In the genomic region with DNA sequence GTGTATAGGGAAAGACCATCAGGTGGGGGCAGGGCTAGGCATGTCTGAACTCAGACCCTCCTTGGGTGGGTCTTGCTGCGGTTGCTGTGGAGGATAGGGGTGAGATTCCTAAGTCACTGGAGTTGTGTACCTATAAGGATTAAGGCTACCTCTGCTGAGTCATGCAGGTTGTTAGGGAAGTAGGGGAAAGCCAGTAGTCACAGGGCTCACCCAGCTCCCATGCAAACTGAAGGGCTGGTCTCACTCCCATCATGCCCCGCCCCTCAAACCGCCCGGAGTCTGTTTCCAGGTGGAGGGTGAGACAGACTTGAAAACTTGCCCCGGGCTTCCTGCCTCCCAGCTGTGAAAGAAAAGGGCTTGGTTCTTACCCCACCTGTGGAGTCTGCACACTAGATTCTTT, we compare ENCODE assay signal across 17 cellular contexts.
DNase-seq lines count a peak whose midpoint lies in the region; ATAC-seq and TF ChIP-seq lines count a peak whose summit lies in the region.
"Had no signal": no experiment of that assay in that cellular context is flagged by ENCODE, and none has a peak within 500 bp of the region (broad histone marks: within the 10 kb centered on the region; RNA-seq: fewer than 3 reads in every experiment).

No MANE protein-coding gene starts in this region.

- H3K27ac ChIP-seq in endodermal cell (ENCODE audit: low read depth, low read length), result no peak overlapping the region

- peaks cover 36% of the 10 kb centered on the region for H3K9me3 Mint-ChIP-seq in endodermal cell
- peaks cover 14% of the 10 kb centered on the region for H3K9me3 Mint-ChIP-seq in progenitor cell of endocrine pancreas (ENCODE audit: low read depth)

- peaks cover 17% of the 10 kb centered on the region for H3K4me1 Mint-ChIP-seq in endodermal cell
- H3K4me1 Mint-ChIP-seq in progenitor cell of endocrine pancreas (ENCODE audit: low read depth), result no peaks in the 10 kb centered on the region
- H3K4me1 Mint-ChIP-seq: CD4-positive, CD25-positive, alpha-beta regulatory T cell had no signal

- H3K4me3 Mint-ChIP-seq in endodermal cell, result no peak overlapping the region
- H3K4me3 Mint-ChIP-seq in progenitor cell of endocrine pancreas (ENCODE audit: low read depth), result no peak overlapping the region

- H3K36me3 Mint-ChIP-seq in endodermal cell (ENCODE audit: low read depth) (no peaks in the 10 kb centered on the region), progenitor cell of endocrine pancreas (ENCODE audit: insufficient read depth) (no peaks in the 10 kb centered on the region)
- H3K36me3 Mint-ChIP-seq: CD4-positive, CD25-positive, alpha-beta regulatory T cell had no signal

- H3K27me3 Mint-ChIP-seq in endodermal cell (ENCODE audit: insufficient read depth) (no peaks in the 10 kb centered on the region), progenitor cell of endocrine pancreas (no peaks in the 10 kb centered on the region)
- H3K27me3 Mint-ChIP-seq: CD4-positive, CD25-positive, alpha-beta regulatory T cell had no signal

- DNase-seq in DMS53 treated with DMSO at 0.1 percent for 48 hours (lab: John Stamatoyannopoulos, UW; ENCODE audit: unreplicated experiment) (peak; percentile 25), NCI-H69 (lab: John Stamatoyannopoulos, UW) (peak; percentile 51), endodermal cell (peak; percentile 67), kidney tubule cell (ENCODE audit: low spot score) (peak; percentile 5), erythroblast (lab: John Stamatoyannopoulos, UW) (no peak), progenitor cell of endocrine pancreas (ENCODE audit: low spot score, unreplicated experiment) (no peak), HuH-7 (ENCODE audit: low spot score) (no peak)
- DNase-seq: CD4-positive, CD25-positive, alpha-beta regulatory T cell; H7; NCI-H1092; NCI-H1694 treated with DMSO at 0.1 percent for 48 hours; NCI-H774; Right ventricle myocardium superior; SK-N-SH had no signal

- H3K27ac Mint-ChIP-seq in endodermal cell (peak overlapping the region; percentile 48), progenitor cell of endocrine pancreas (no peak overlapping the region)

- WGBS in endodermal cell (ENCODE audit: insufficient coverage in 1 of 2, insufficient read length in 1 of 2), 2 experiments, result 85% methylated on average over 5 of the region's 5 CpGs; no CpG with 5 or more reads in 1 of the 2 experiments

- no peak overlapping the region for H3K9ac ChIP-seq in endodermal cell (ENCODE audit: extremely low read depth, low read length, poor library complexity, severe bottlenecking)
- H3K9ac ChIP-seq: SK-N-SH had no signal

- peaks cover 26% of the 10 kb centered on the region for H3K9me3 ChIP-seq in endodermal cell (ENCODE audit: control insufficient read depth, low read length)
- H3K9me3 ChIP-seq: SK-N-SH had no signal

- no peaks in the 10 kb centered on the region for H3K4me1 ChIP-seq in endodermal cell (ENCODE audit: control insufficient read depth, insufficient read depth, low read length)

- no peaks in the 10 kb centered on the region for H3K27me3 ChIP-seq in endodermal cell (ENCODE audit: control insufficient read depth, insufficient read depth, low read length, poor library complexity, severe bottlenecking)

- no peak overlapping the region for H3K4me3 ChIP-seq in endodermal cell (ENCODE audit: low read length)
- H3K4me3 ChIP-seq: K562 had no signal

- H3K36me3 ChIP-seq in endodermal cell (ENCODE audit: control insufficient read depth, insufficient read depth, low read length), result no peaks in the 10 kb centered on the region

- no peak for TF ChIP-seq CTCF in endodermal cell (conservative IDR thresholded peaks at IDR 0.05)
- no peak for TF ChIP-seq CTCF in progenitor cell of endocrine pancreas (IDR thresholded peaks at IDR 0.05; ENCODE audit: unreplicated experiment)

- no peak for ATAC-seq in GM21825 (IDR thresholded peaks at IDR 0.05; ENCODE audit: unreplicated experiment)
- ATAC-seq: K562, Panc1 had no signal

- TF ChIP-seq POLR2A in erythroblast (IDR thresholded peaks at IDR 0.05; ENCODE audit: low read length), result no peak

Comparison
In these comparisons a context has a peak if more than half of its experiments do, and no peak if none do; other contexts are left out.
1. DNase-seq: peak in DMS53 treated with DMSO at 0.1 percent for 48 hours (single experiment), NCI-H69 (single experiment), endodermal cell (single experiment) and kidney tubule cell (single experiment); none in erythroblast (0 of 2), progenitor cell of endocrine pancreas (single experiment) and HuH-7 (single experiment).